Comparison of ENCODE assay signal across 10 cellular contexts in genomic region chr6:95866732-95867131, GRCh38.
DNase-seq lines count a peak whose midpoint lies in the region; ATAC-seq and TF ChIP-seq lines count a peak whose summit lies in the region.
"Had no signal": no experiment of that assay in that cellular context is flagged by ENCODE, and none has a peak within 500 bp of the region (broad histone marks: within the 10 kb centered on the region; RNA-seq: fewer than 3 reads in every experiment).

No MANE protein-coding gene starts in this region.

- no TSS peak for BruUV-seq in Caco-2 (replicated peaks; lab: Mats Ljungman, UMichigan)

- H3K9me2 ChIP-seq in hepatocyte (replicated peaks; ENCODE audit: insufficient read depth) = no peaks in the 10 kb centered on the region

- H3K36me3 ChIP-seq in Caco-2 (ENCODE audit: control insufficient read depth, insufficient read depth, low read length) (no peaks in the 10 kb centered on the region), HAP-1 (replicated peaks) (no peaks in the 10 kb centered on the region), NT2/D1 (ENCODE audit: insufficient read depth, insufficient read length, low read length) (no peaks in the 10 kb centered on the region), hepatocyte (replicated peaks; ENCODE audit: insufficient read depth, low read depth) (no peaks in the 10 kb centered on the region)

- 29% methylated on average over 7 of the region's 7 CpGs for WGBS in hepatocyte (ENCODE audit: low lambda C conversion rate, missing lambda C conversion rate)

- no peaks in the 10 kb centered on the region for H3K9me3 ChIP-seq in Caco-2
- H3K9me3 ChIP-seq in HAP-1 = no peaks in the 10 kb centered on the region
- no peaks in the 10 kb centered on the region for H3K9me3 ChIP-seq in NT2/D1 (ENCODE audit: insufficient read depth, low read length)
- no peaks in the 10 kb centered on the region for H3K9me3 ChIP-seq in hepatocyte (ENCODE audit: low read depth)

- H3K4me3 ChIP-seq in Caco-2 (ENCODE audit: low read depth, low read length) (no peak overlapping the region), HAP-1 (no peak overlapping the region), NT2/D1 (ENCODE audit: insufficient read length, low read depth) (no peak overlapping the region), hepatocyte (no peak overlapping the region)

- intact Hi-C loops in Caco-2 (cut with micrococcal nuclease; ENCODE audit: unreplicated experiment) = loop anchor here (1.0 to 5.0 kb wide), 5 partner anchors 59 to 502 kb away; partner anchors contain the start of gene MANEA

- H3K9me3 Mint-ChIP-seq in Caco-2 (ENCODE audit: unreplicated experiment) = peaks cover 9% of the 10 kb centered on the region

- H3K27ac Mint-ChIP-seq in Caco-2 (ENCODE audit: unreplicated experiment) = no peak overlapping the region

- no peak for ATAC-seq in HG02840 (IDR thresholded peaks at IDR 0.05; ENCODE audit: low FRiP score, unreplicated experiment)
- no peak for ATAC-seq in omental fat pad (ENCODE audit: low FRiP score)
- no peak for ATAC-seq in GM19035 (IDR thresholded peaks at IDR 0.05; ENCODE audit: unreplicated experiment)

- H3K27me3 Mint-ChIP-seq in Caco-2 (ENCODE audit: insufficient read depth, unreplicated experiment) = no peaks in the 10 kb centered on the region

- in situ Hi-C loops in HAP-1 (cut with MboI; ENCODE audit: low sequenced_read_pairs) = no loop called here

- TF ChIP-seq CTCF in Caco-2 (IDR thresholded peaks at IDR 0.05; ENCODE audit: insufficient read depth in 1 of 2, low read depth in 1 of 2, low read length in 1 of 2, severe bottlenecking in 1 of 2, unreplicated experiment in 1 of 2) (peak; percentile 50 to 54), hepatocyte (IDR thresholded peaks at IDR 0.05; ENCODE audit: poor library complexity) (peak; percentile 57), omental fat pad (IDR thresholded peaks at IDR 0.05) (no peak)

- H3K4me1 ChIP-seq in Caco-2 = no peaks in the 10 kb centered on the region
- no peaks in the 10 kb centered on the region for H3K4me1 ChIP-seq in HAP-1
- H3K4me1 ChIP-seq in NT2/D1 (ENCODE audit: insufficient read depth, insufficient read length) = no peaks in the 10 kb centered on the region
- no peaks in the 10 kb centered on the region for H3K4me1 ChIP-seq in hepatocyte (ENCODE audit: insufficient read depth)

- H3K4me3 Mint-ChIP-seq in Caco-2 (ENCODE audit: unreplicated experiment) = no peak overlapping the region

- CTCF ChIA-PET in Caco-2 (lab: Charles Lee) = interaction anchor here (0.5 to 1.2 kb wide), 2 partner anchors 109 to 267 kb away, joined by 3 to 5 read pairs; no protein-coding TSS in a partner anchor

- peak; percentile 39 to 43 for DNase-seq in Caco-2
- DNase-seq in HAP-1 (ENCODE audit: low spot score in 2 of 2) = peak; percentile 15 to 31
- DNase-seq in NT2/D1 (ENCODE audit: low read depth, low spot score) = peak; percentile 5
- peak; percentile 32 for DNase-seq in hepatocyte (ENCODE audit: low spot score)
- DNase-seq in omental fat pad (ENCODE audit: low spot score) = no peak
- DNase-seq in NK-92 (lab: John Stamatoyannopoulos, UW; ENCODE audit: unreplicated experiment) = no peak
- DNase-seq: activated gamma-delta T cell treated with Interleukin-2 at 50 U/mL for 16 hours, NCI-H2107 had no signal

- H3K9ac ChIP-seq in NT2/D1 (ENCODE audit: insufficient read length, low read depth) = no peak overlapping the region

- H3K27ac ChIP-seq in hepatocyte = no peak overlapping the region

- H3K36me3 Mint-ChIP-seq in Caco-2 (ENCODE audit: insufficient read depth, unreplicated experiment) = no peaks in the 10 kb centered on the region

- H3K27me3 ChIP-seq in Caco-2 (replicated peaks; ENCODE audit: control insufficient read depth, insufficient read depth, low read length) (no peaks in the 10 kb centered on the region), HAP-1 (ENCODE audit: low read depth) (no peaks in the 10 kb centered on the region), NT2/D1 (ENCODE audit: insufficient read depth, insufficient read length) (no peaks in the 10 kb centered on the region), hepatocyte (no peaks in the 10 kb centered on the region)

- H3K4me2 ChIP-seq in hepatocyte = no peak overlapping the region

- H2AFZ ChIP-seq in hepatocyte = no peak overlapping the region

- no peaks in the 10 kb centered on the region for H3K79me2 ChIP-seq in hepatocyte

- H3K4me1 Mint-ChIP-seq in Caco-2 (ENCODE audit: low read depth, unreplicated experiment) = peaks cover 7% of the 10 kb centered on the region

- POLR2A ChIA-PET in Caco-2 (lab: Charles Lee) = no interaction called here

- H4K20me1 ChIP-seq in hepatocyte (ENCODE audit: insufficient read depth, poor library complexity, severe bottlenecking) = no peaks in the 10 kb centered on the region

Comparison
In these comparisons a context has a peak if more than half of its experiments do, and no peak if none do; other contexts are left out.
1. DNase-seq: peak in Caco-2 (2 of 2), HAP-1 (2 of 2), NT2/D1 (single experiment) and hepatocyte (single experiment); none in omental fat pad (single experiment) and NK-92 (single experiment).
2. CTCF ChIP-seq: peak in Caco-2 (2 of 2) and hepatocyte (single experiment); none in omental fat pad (0 of 3).